Comparison of ENCODE assay signal across 1 cellular context in the genomic region with DNA sequence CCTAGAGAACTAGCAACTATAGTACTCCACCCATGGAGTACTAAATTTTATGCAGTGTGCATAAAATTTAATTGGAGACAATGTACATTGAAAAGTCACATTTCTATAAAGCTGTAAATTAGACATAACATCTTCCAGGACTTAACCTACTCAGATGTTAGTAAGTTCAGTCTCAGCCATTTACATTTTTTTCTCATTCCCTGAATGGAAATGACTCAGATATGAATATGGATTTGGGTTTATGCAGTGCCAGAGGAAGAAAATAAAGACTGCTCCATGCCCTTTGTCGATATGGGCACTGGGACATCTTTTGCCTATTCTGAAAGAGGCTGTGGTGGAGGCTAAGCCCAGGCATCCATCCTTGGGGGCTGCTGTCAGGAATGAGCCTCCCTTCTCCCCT.
TF ChIP-seq lines count a peak whose summit lies in the region.

No MANE protein-coding gene starts in this region.

TF ChIP-seq in SK-N-SH treated with all-trans-retinoic acid at 6 μM for 48 hours, 23 proteins besides CTCF, POLR2A, EP300 and RAD21 (continued from another document):
- TF ChIP-seq POU6F1 (CRISPR knock-in tag; IDR thresholded peaks at IDR 0.05; ENCODE audit: borderline replicate concordance, low read depth) (no peak), ZFP30 (CRISPR knock-in tag; IDR thresholded peaks at IDR 0.05) (no peak), ZC3H10 (CRISPR knock-in tag; IDR thresholded peaks at IDR 0.05) (no peak), TOX (CRISPR knock-in tag; IDR thresholded peaks at IDR 0.05; ENCODE audit: borderline replicate concordance) (no peak), CREB5 (CRISPR knock-in tag; IDR thresholded peaks at IDR 0.05; ENCODE audit: low read depth) (no peak), ZNF565 (CRISPR knock-in tag; conservative IDR thresholded peaks at IDR 0.05; ENCODE audit: low read depth) (no peak), CSRNP3 (CRISPR knock-in tag; IDR thresholded peaks at IDR 0.05) (no peak)
